Comparison of ENCODE assay signal across 34 cellular contexts in genomic region chr2:235141411-235142128, GRCh38.
DNase-seq lines count a peak whose midpoint lies in the region; ATAC-seq, FAIRE-seq and TF ChIP-seq lines count a peak whose summit lies in the region.
"Had no signal": no experiment of that assay in that cellular context is flagged by ENCODE, and none has a peak within 500 bp of the region (broad histone marks: within the 10 kb centered on the region; RNA-seq: fewer than 3 reads in every experiment).

No MANE protein-coding gene starts in this region.

- no peak overlapping the region for H3K9ac ChIP-seq in neuronal stem cell (ENCODE audit: low read depth, low read length, poor library complexity)
- H3K9ac ChIP-seq: BLaER1 treated with 17β-estradiol and CSF1 and Interleukin-3, amounts not matched to agents 10 nM and 100 nM had no signal

- H2BK5ac ChIP-seq in neuronal stem cell (ENCODE audit: low read length), result no peak overlapping the region

- TF ChIP-seq RAD21 in A549 (conservative IDR thresholded peaks at IDR 0.05 in 1 of 2, IDR thresholded peaks at IDR 0.05 in 1 of 2), result no peak

- TF ChIP-seq CTCF in A549 (IDR thresholded peaks at IDR 0.05) (no peak), HEK293 (tag by site-specific recombination; IDR thresholded peaks at IDR 0.05) (no peak), esophagus muscularis mucosa (IDR thresholded peaks at IDR 0.05) (no peak)

- H3K36me3 ChIP-seq in HEK293 (ENCODE audit: control insufficient read depth in 2 of 2, insufficient read depth in 1 of 2, low read length in 2 of 2), result no peaks in the 10 kb centered on the region
- H3K36me3 ChIP-seq in esophagus muscularis mucosa, result no peaks in the 10 kb centered on the region
- no peaks in the 10 kb centered on the region for H3K36me3 ChIP-seq in neuronal stem cell (replicated peaks in 1 of 2; ENCODE audit: control insufficient read depth in 2 of 2, insufficient read depth in 2 of 2, low read length in 2 of 2)
- no peaks in the 10 kb centered on the region for H3K36me3 ChIP-seq in CD4-positive, alpha-beta memory T cell (ENCODE audit: insufficient read depth, low read length)
- H3K36me3 ChIP-seq: BLaER1 treated with 17β-estradiol and CSF1 and Interleukin-3, amounts not matched to agents 10 nM and 100 nM; MG63; SJCRH30 had no signal

- H2BK15ac ChIP-seq in neuronal stem cell (ENCODE audit: low read length), result no peak overlapping the region

- no peak overlapping the region for H3K4ac ChIP-seq in neuronal stem cell (ENCODE audit: low read length)

- no peak for FAIRE-seq in A549 (lab: Jason Lieb, UNC)
- FAIRE-seq: A204.1, GM12891, H1 had no signal

- no peak for TF ChIP-seq EP300 in A549 (IDR thresholded peaks at IDR 0.05)
- no peak for TF ChIP-seq EP300 in esophagus muscularis mucosa (IDR thresholded peaks at IDR 0.05)

- no peak overlapping the region for H3K23ac ChIP-seq in neuronal stem cell (ENCODE audit: low read depth, low read length, poor library complexity)

- H4K91ac ChIP-seq in neuronal stem cell (ENCODE audit: low read depth, low read length, poor library complexity), result no peak overlapping the region

- H3K9me3 ChIP-seq in A549 (no peaks in the 10 kb centered on the region), HEK293 (ENCODE audit: control insufficient read depth, insufficient read depth, low read depth, low read length) (no peaks in the 10 kb centered on the region), esophagus muscularis mucosa (no peaks in the 10 kb centered on the region), neuronal stem cell (replicated peaks in 1 of 2; ENCODE audit: control insufficient read depth in 2 of 2, insufficient read depth in 1 of 2, low read depth in 1 of 2, low read length in 2 of 2) (no peaks in the 10 kb centered on the region)
- no peaks in the 10 kb centered on the region for H3K9me3 ChIP-seq in CD4-positive, alpha-beta memory T cell (ENCODE audit: control insufficient read depth in 1 of 2, low read length in 2 of 2)
- H3K9me3 ChIP-seq: MG63 had no signal

- DNase-seq in A549 (ENCODE audit: low read depth in 1 of 2, low spot score in 1 of 2) (no peak), esophagus muscularis mucosa (ENCODE audit: extremely low spot score) (peak; percentile 89), neuronal stem cell (ENCODE audit: low spot score) (no peak)
- no peak for DNase-seq in CD4-positive, alpha-beta memory T cell
- no peak for DNase-seq in activated T-cell treated with anti-CD3 and anti-CD28 coated beads, Interleukin-2, amount 50 U/mL, for 4 hours
- DNase-seq: AML-193; CD4-positive, alpha-beta T cell; COR-L47; DMS79; EL; GF-D8; HCEC 1CT; KBM-7; MG63; NCI-H1048; NCI-H1417; NCI-H1694; NCI-H2029 treated with DMSO at 0.1 percent for 48 hours; NCI-H446 treated with DMSO at 0.1 percent for 48 hours; NCI-H526; NCI-H82; NK-92 treated with Interleukin-12 subunit alpha and Interleukin-12 subunit beta, amount 100 ng/mL, for 24 hours; PC-9 had no signal

- no peaks in the 10 kb centered on the region for H3K79me1 ChIP-seq in neuronal stem cell (ENCODE audit: low read depth, low read length)

- H2BK12ac ChIP-seq in neuronal stem cell (ENCODE audit: low read length), result no peak overlapping the region

- H4K8ac ChIP-seq in neuronal stem cell (ENCODE audit: low read depth, low read length), result no peak overlapping the region

- H3K27ac ChIP-seq in A549, result peak overlapping the region; percentile 66 to 77; a peak in 3 of 6 replicates
- H3K27ac ChIP-seq in HEK293 (ENCODE audit: extremely low read depth, low read depth, low read length), result no peak overlapping the region
- H3K27ac ChIP-seq in esophagus muscularis mucosa (replicated peaks in 1 of 4), result no peak overlapping the region
- H3K27ac ChIP-seq in neuronal stem cell (replicated peaks; ENCODE audit: low read length), result no peak overlapping the region
- H3K27ac ChIP-seq in CD4-positive, alpha-beta memory T cell (ENCODE audit: low read depth, low read length), result no peak overlapping the region
- H3K27ac ChIP-seq: BLaER1 treated with 17β-estradiol and CSF1 and Interleukin-3, amounts not matched to agents 10 nM and 100 nM; PC-9; SJCRH30 had no signal

- H3K36me3 Mint-ChIP-seq in CD4-positive, alpha-beta memory T cell, result no peaks in the 10 kb centered on the region
- no peaks in the 10 kb centered on the region for H3K36me3 Mint-ChIP-seq in activated T-cell treated with anti-CD3 and anti-CD28 coated beads, Interleukin-2, amount 50 U/mL, for 4 hours (ENCODE audit: insufficient read depth)

- intact Hi-C loops in esophagus muscularis mucosa (cut with DNase I), result no loop called here
- intact Hi-C loops in CD4-positive, alpha-beta memory T cell (cut with micrococcal nuclease), result no loop called here

- no peak for TF ChIP-seq POLR2A in A549 (IDR thresholded peaks at IDR 0.05; ENCODE audit: low read length)
- TF ChIP-seq POLR2A in esophagus muscularis mucosa (IDR thresholded peaks at IDR 0.05; ENCODE audit: low read depth), result no peak

- H3K4me2 ChIP-seq in A549 (no peak overlapping the region), neuronal stem cell (ENCODE audit: insufficient read depth, low read length, poor library complexity, severe bottlenecking) (no peak overlapping the region)
- H3K4me2 ChIP-seq: BLaER1 treated with 17β-estradiol and CSF1 and Interleukin-3, amounts not matched to agents 10 nM and 100 nM; PC-9 had no signal

- no peak overlapping the region for H3K27ac Mint-ChIP-seq in CD4-positive, alpha-beta memory T cell
- H3K27ac Mint-ChIP-seq: CD4-positive, alpha-beta T cell had no signal

- 93% methylated on average over 12 of the region's 12 CpGs for WGBS in A549 (ENCODE audit: missing lambda C conversion rate)
- 93% methylated on average over 12 of the region's 12 CpGs for WGBS in esophagus muscularis mucosa
- no CpG with 5 or more reads among the region's 12 CpGs for WGBS in neuronal stem cell (ENCODE audit: extremely low coverage in 2 of 2, insufficient read length in 2 of 2, insufficient replicate concordance in 1 of 2), 2 donors

- CTCF ChIA-PET in A549 (lab: Yijun Ruan, JAX) (interaction anchor here (0.7 to 17.5 kb wide), 5 partner anchors 146 to 605 kb away, joined by 3 to 205 read pairs (median 3); no protein-coding TSS in a partner anchor), HEK293 (lab: Yijun Ruan, JAX) (interaction anchor here (0.6 to 1.9 kb wide), 5 partner anchors 40 to 624 kb away, joined by 3 to 5 read pairs (median 3); no protein-coding TSS in a partner anchor)
- CTCF ChIA-PET in CD4-positive, alpha-beta memory T cell (lab: Charles Lee; ENCODE audit: partially characterized antibody), result no interaction called here

- H2AFZ ChIP-seq in neuronal stem cell (ENCODE audit: low read length), result no peak overlapping the region
- H2AFZ ChIP-seq: PC-9 had no signal

- H3K9me3 Mint-ChIP-seq in CD4-positive, alpha-beta memory T cell, result no peaks in the 10 kb centered on the region
- no peaks in the 10 kb centered on the region for H3K9me3 Mint-ChIP-seq in activated T-cell treated with anti-CD3 and anti-CD28 coated beads, Interleukin-2, amount 50 U/mL, for 4 hours
- H3K9me3 Mint-ChIP-seq: CD4-positive, alpha-beta T cell had no signal

- H3K4me3 ChIP-seq in A549 (no peak overlapping the region), HEK293 (ENCODE audit: low read depth, low read length) (no peak overlapping the region), esophagus muscularis mucosa (no peak overlapping the region), neuronal stem cell (ENCODE audit: low read length in 2 of 2) (no peak overlapping the region)
- H3K4me3 ChIP-seq in CD4-positive, alpha-beta memory T cell (ENCODE audit: low read length in 2 of 2), result no peak overlapping the region
- H3K4me3 ChIP-seq: BLaER1 treated with 17β-estradiol and CSF1 and Interleukin-3, amounts not matched to agents 10 nM and 100 nM; MG63; PC-9; SJCRH30 had no signal

- H2BK120ac ChIP-seq in neuronal stem cell (ENCODE audit: low read depth, low read length), result no peak overlapping the region

- H3K27me3 ChIP-seq in esophagus muscularis mucosa, result no peaks in the 10 kb centered on the region
- peaks cover 0 to 8% (median 0%) of the 10 kb centered on the region in 3 experiments for H3K27me3 ChIP-seq in neuronal stem cell (ENCODE audit: control insufficient read depth in 3 of 3, insufficient read depth in 3 of 3, low read depth in 1 of 3, low read length in 3 of 3)
- H3K27me3 ChIP-seq in CD4-positive, alpha-beta memory T cell (ENCODE audit: insufficient read depth, low read length), result no peaks in the 10 kb centered on the region
- H3K27me3 ChIP-seq: BLaER1 treated with 17β-estradiol and CSF1 and Interleukin-3, amounts not matched to agents 10 nM and 100 nM; MG63; SJCRH30 had no signal

- H3K14ac ChIP-seq in neuronal stem cell (ENCODE audit: low read length), result no peak overlapping the region

- H2AK5ac ChIP-seq in neuronal stem cell (ENCODE audit: low read depth, low read length), result no peak overlapping the region

- ATAC-seq in A549 (no peak), GM19467 (IDR thresholded peaks at IDR 0.05; ENCODE audit: unreplicated experiment) (no peak), HG03442 (IDR thresholded peaks at IDR 0.05; ENCODE audit: unreplicated experiment) (no peak)
- no peak for ATAC-seq in activated T-cell treated with anti-CD3 and anti-CD28 coated beads, Interleukin-2, amount 50 U/mL, for 4 hours
- ATAC-seq: HepG2, Right ventricle myocardium inferior, SK-N-SH treated with all-trans-retinoic acid at 6 μM for 48 hours had no signal

- POLR2A ChIA-PET in A549 (lab: Yijun Ruan, JAX) (no interaction called here), HEK293 (lab: Yijun Ruan, JAX) (no interaction called here)
- POLR2A ChIA-PET in CD4-positive, alpha-beta memory T cell (lab: Charles Lee; ENCODE audit: partially characterized antibody), result no interaction called here

- no peaks in the 10 kb centered on the region for H3K4me1 Mint-ChIP-seq in CD4-positive, alpha-beta memory T cell
- H3K4me1 Mint-ChIP-seq in activated T-cell treated with anti-CD3 and anti-CD28 coated beads, Interleukin-2, amount 50 U/mL, for 4 hours (ENCODE audit: low read depth), result no peaks in the 10 kb centered on the region

- peak overlapping the region; percentile 1 for H3K18ac ChIP-seq in neuronal stem cell (ENCODE audit: low read length)

- peaks cover 7 to 8% of the 10 kb centered on the region in 2 donors for H3K27me3 Mint-ChIP-seq in CD4-positive, alpha-beta memory T cell
- H3K27me3 Mint-ChIP-seq in activated T-cell treated with anti-CD3 and anti-CD28 coated beads, Interleukin-2, amount 50 U/mL, for 4 hours (ENCODE audit: low read depth), result peaks cover 13% of the 10 kb centered on the region

- H3K4me1 ChIP-seq in A549 (peaks cover 15% of the 10 kb centered on the region), HEK293 (ENCODE audit: control insufficient read depth, insufficient read depth, low read length) (no peaks in the 10 kb centered on the region), esophagus muscularis mucosa (no peaks in the 10 kb centered on the region), neuronal stem cell (ENCODE audit: control insufficient read depth in 2 of 2, insufficient read depth in 1 of 2, low read depth in 1 of 2, low read length in 2 of 2) (no peaks in the 10 kb centered on the region)
- no peaks in the 10 kb centered on the region for H3K4me1 ChIP-seq in CD4-positive, alpha-beta memory T cell (ENCODE audit: insufficient read depth, low read length)
- H3K4me1 ChIP-seq: BLaER1 treated with 17β-estradiol and CSF1 and Interleukin-3, amounts not matched to agents 10 nM and 100 nM had no signal

- H3K4me3 Mint-ChIP-seq in CD4-positive, alpha-beta memory T cell, result no peak overlapping the region
- H3K4me3 Mint-ChIP-seq in activated T-cell treated with anti-CD3 and anti-CD28 coated beads, Interleukin-2, amount 50 U/mL, for 4 hours, result no peak overlapping the region
- H3K4me3 Mint-ChIP-seq: CD4-positive, alpha-beta T cell had no signal

Comparison
In these comparisons a context has a peak if more than half of its experiments do, and no peak if none do; other contexts are left out.
1. H3K27ac ChIP-seq: peak in A549 (2 of 2); none in HEK293 (single experiment), esophagus muscularis mucosa (0 of 4), neuronal stem cell (single experiment) and CD4-positive, alpha-beta memory T cell (single experiment).